20 cellular contexts compared by ENCODE assay signal in genomic region chr4:98627477-98627876, GRCh38. TPM values are rescaled to one million over a fixed set of nuclear protein-coding genes. Genes with fewer than 3 reads are reported as not detected.
DNase-seq lines count a peak whose midpoint lies in the region; ATAC-seq and TF ChIP-seq lines count a peak whose summit lies in the region.
"Had no signal": no experiment of that assay in that cellular context is flagged by ENCODE, and none has a peak within 500 bp of the region (broad histone marks: within the 10 kb centered on the region; RNA-seq: fewer than 3 reads in every experiment).

No MANE protein-coding gene starts in this region.

- no peak for ATAC-seq in effector memory CD8-positive, alpha-beta T cell (replicated peaks)
- ATAC-seq: activated CD4-positive, alpha-beta T cell treated with anti-CD3 and anti-CD28 coated beads for 36 hours; K562 had no signal

- H3F3A ChIP-seq in MM.1S (ENCODE audit: insufficient read depth, low read length), result no peaks in the 10 kb centered on the region

- no peaks in the 10 kb centered on the region for H3K36me3 Mint-ChIP-seq in MCF 10A (ENCODE audit: insufficient read depth, unreplicated experiment)
- H3K36me3 Mint-ChIP-seq in effector memory CD8-positive, alpha-beta T cell (ENCODE audit: insufficient read depth), result no peaks in the 10 kb centered on the region

- no peaks in the 10 kb centered on the region for H3K9me3 ChIP-seq in breast epithelium
- H3K9me3 ChIP-seq in mesodermal cell (ENCODE audit: control insufficient read depth, low read length), result peaks cover 3% of the 10 kb centered on the region
- H3K9me3 ChIP-seq in esophagus squamous epithelium, result no peaks in the 10 kb centered on the region
- no peaks in the 10 kb centered on the region for H3K9me3 ChIP-seq in MM.1S (replicated peaks; ENCODE audit: insufficient read depth, low read length)
- H3K9me3 ChIP-seq: thoracic aorta had no signal

- POLR2A ChIA-PET in MCF 10A (lab: Yijun Ruan, JAX), result interaction anchor here (0.7 to 1.3 kb wide), 3 partner anchors 28 to 248 kb away, joined by 3 to 4 read pairs (median 4); partner anchors contain the start of gene TSPAN5

- peaks cover 36% of the 10 kb centered on the region for H3K4me1 Mint-ChIP-seq in MCF 10A (ENCODE audit: insufficient read depth, unreplicated experiment)
- peaks cover 21 to 50% of the 10 kb centered on the region in 2 donors for H3K4me1 Mint-ChIP-seq in effector memory CD8-positive, alpha-beta T cell (ENCODE audit: low read depth in 2 of 2)

- no peak overlapping the region for H3K4me3 ChIP-seq in breast epithelium
- H3K4me3 ChIP-seq in mesodermal cell (ENCODE audit: extremely low read depth, insufficient read depth, low read length, poor library complexity, severe bottlenecking), result no peak overlapping the region
- no peak overlapping the region for H3K4me3 ChIP-seq in esophagus squamous epithelium
- no peak overlapping the region for H3K4me3 ChIP-seq in MM.1S (ENCODE audit: low read length)
- H3K4me3 ChIP-seq: K562, thoracic aorta had no signal

- intact Hi-C loops in MCF 10A (cut with micrococcal nuclease), result loop anchor here (1.0 kb wide), 1 partner anchor 160 kb away; no protein-coding TSS in a partner anchor
- intact Hi-C loops in breast epithelium (cut with DNase I; ENCODE audit: low total_unique reads), result no loop called here
- intact Hi-C loops in esophagus squamous epithelium (cut with DNase I), result no loop called here

- TF ChIP-seq CTCF in MCF 10A (IDR thresholded peaks at IDR 0.05; ENCODE audit: unreplicated experiment) (no peak), breast epithelium (IDR thresholded peaks at IDR 0.05) (no peak), esophagus squamous epithelium (IDR thresholded peaks at IDR 0.05) (no peak), MM.1S (IDR thresholded peaks at IDR 0.05; ENCODE audit: low read length) (no peak)

- H3K27ac ChIP-seq in breast epithelium, result peak overlapping the region in 1 of 2 donors; percentile 29
- H3K27ac ChIP-seq in caudate nucleus (ENCODE audit: low read depth, low read length), result peak overlapping the region; percentile 70
- H3K27ac ChIP-seq in mesodermal cell (ENCODE audit: low read depth, low read length, severe bottlenecking), result peak overlapping the region; percentile 60
- peak overlapping the region in 2 of 4 donors; percentile 31 to 57 for H3K27ac ChIP-seq in esophagus squamous epithelium
- H3K27ac ChIP-seq in MM.1S (ENCODE audit: low read length), result no peak overlapping the region
- H3K27ac ChIP-seq: HL-60 had no signal

- peaks cover 5% of the 10 kb centered on the region; the same call in 1 of the 2 replicates for H3K79me2 ChIP-seq in MM.1S (ENCODE audit: low read length)

- CTCF ChIA-PET in MCF 10A (lab: Yijun Ruan, JAX), result interaction anchor here (0.7 kb wide), 1 partner anchor 178 kb away, joined by 3 read pairs; no protein-coding TSS in a partner anchor

- no TSS peak for BruUV-seq in MCF 10A (replicated peaks; lab: Mats Ljungman, UMichigan)

- no peak overlapping the region for H2AFZ ChIP-seq in MM.1S (ENCODE audit: low read length)

- H3K36me3 ChIP-seq in breast epithelium, result no peaks in the 10 kb centered on the region
- peaks cover under 1% of the 10 kb centered on the region for H3K36me3 ChIP-seq in mesodermal cell (ENCODE audit: control insufficient read depth, insufficient read depth, low read length)
- no peaks in the 10 kb centered on the region for H3K36me3 ChIP-seq in esophagus squamous epithelium
- H3K36me3 ChIP-seq in MM.1S (replicated peaks; ENCODE audit: insufficient read depth, low read length), result no peaks in the 10 kb centered on the region
- H3K36me3 ChIP-seq: thoracic aorta had no signal

- no peaks in the 10 kb centered on the region for H3K4me1 ChIP-seq in breast epithelium
- H3K4me1 ChIP-seq in mesodermal cell (ENCODE audit: control insufficient read depth, insufficient read depth, low read length, poor library complexity, severe bottlenecking), result peaks cover 42% of the 10 kb centered on the region
- peaks cover 0 to 39% (median 15%) of the 10 kb centered on the region in 3 donors for H3K4me1 ChIP-seq in esophagus squamous epithelium
- no peaks in the 10 kb centered on the region for H3K4me1 ChIP-seq in MM.1S (ENCODE audit: low read length)

- H3K27ac Mint-ChIP-seq in MCF 10A (ENCODE audit: low read depth, unreplicated experiment), result peak overlapping the region; percentile 13
- H3K27ac Mint-ChIP-seq in effector memory CD8-positive, alpha-beta T cell, result no peak overlapping the region
- H3K27ac Mint-ChIP-seq: activated CD4-positive, alpha-beta T cell treated with anti-CD3 and anti-CD28 coated beads for 36 hours had no signal

- H4K20me1 ChIP-seq in MM.1S (ENCODE audit: insufficient read depth, low read length), result no peaks in the 10 kb centered on the region

- H3K4me2 ChIP-seq in MM.1S (ENCODE audit: low read depth, low read length), result no peak overlapping the region

- no peaks in the 10 kb centered on the region for H3K9me2 ChIP-seq in MM.1S (replicated peaks; ENCODE audit: insufficient read depth, low read length)

- no CpG with 5 or more reads among the region's 1 CpG for WGBS in mesodermal cell (ENCODE audit: insufficient coverage in 2 of 2), 2 experiments
- 35 to 55% methylated on average over 1 of the region's 1 CpG for WGBS in esophagus squamous epithelium, 2 donors

- H3K9me3 Mint-ChIP-seq in MCF 10A (ENCODE audit: unreplicated experiment), result no peaks in the 10 kb centered on the region
- no peaks in the 10 kb centered on the region for H3K9me3 Mint-ChIP-seq in effector memory CD8-positive, alpha-beta T cell

- H3K27me3 Mint-ChIP-seq in MCF 10A (ENCODE audit: insufficient read depth, unreplicated experiment), result no peaks in the 10 kb centered on the region
- no peaks in the 10 kb centered on the region for H3K27me3 Mint-ChIP-seq in effector memory CD8-positive, alpha-beta T cell
- H3K27me3 Mint-ChIP-seq: activated CD4-positive, alpha-beta T cell treated with anti-CD3 and anti-CD28 coated beads for 36 hours had no signal

- H3K27me3 ChIP-seq in breast epithelium (no peaks in the 10 kb centered on the region), esophagus squamous epithelium (no peaks in the 10 kb centered on the region), MM.1S (replicated peaks; ENCODE audit: insufficient read depth, low read length) (no peaks in the 10 kb centered on the region)

- H3K4me3 Mint-ChIP-seq in MCF 10A (ENCODE audit: unreplicated experiment), result no peak overlapping the region
- no peak overlapping the region for H3K4me3 Mint-ChIP-seq in effector memory CD8-positive, alpha-beta T cell
- H3K4me3 Mint-ChIP-seq: activated CD4-positive, alpha-beta T cell treated with anti-CD3 and anti-CD28 coated beads for 36 hours had no signal

- H3K9ac ChIP-seq in MM.1S (ENCODE audit: low read length), result no peak overlapping the region

- no peak for DNase-seq in MCF 10A (ENCODE audit: unreplicated experiment)
- DNase-seq in breast epithelium (ENCODE audit: low spot score in 2 of 2), result no peak
- DNase-seq in caudate nucleus (lab: John Stamatoyannopoulos, UW), result no peak
- DNase-seq in activated gamma-delta T cell treated with Interleukin-2 at 50 U/mL for 16 hours, result no peak
- DNase-seq in esophagus squamous epithelium (lab: John Stamatoyannopoulos, UW), result no peak
- no peak for DNase-seq in effector memory CD8-positive, alpha-beta T cell
- DNase-seq in MM.1S, result no peak
- DNase-seq: 8988T; activated CD4-positive, alpha-beta T cell treated with anti-CD3 and anti-CD28 coated beads for 36 hours; activated CD8-positive, alpha-beta memory T cell treated with anti-CD3 and anti-CD28 coated beads, Interleukin-2, amount 50 U/mL, for 4 hours; DMS153; left cardiac atrium; NCI-H1092; NCI-H2107; NCI-H774; occipital lobe had no signal

- no peak for TF ChIP-seq POLR2A in breast epithelium (IDR thresholded peaks at IDR 0.05)
- no peak for TF ChIP-seq POLR2A in esophagus squamous epithelium (IDR thresholded peaks at IDR 0.05)

RNA-seq across cellular contexts. Expression of gene TSPAN5, which starts 30.9 kb away (rescaled TPM):
- 18.5 and 19.8 TPM in 2 replicates for total RNA-seq in MCF 10A (2022)
- total RNA-seq in breast epithelium, result 10 to 100 TPM in 2 of 3 donors, 1 to 10 TPM in 1; 1.9 to 17.7 (median 12.8) TPM
- polyA plus RNA-seq in mesodermal cell (2013, experiment 1 of 2), result 66.2 TPM
- polyA plus RNA-seq in mesodermal cell (2013, experiment 2 of 2), result 69.8 TPM
- 10 to 100 TPM; 10.9 to 19.0 (median 13.9) TPM for total RNA-seq in esophagus squamous epithelium
